Comparison of ENCODE assay signal across 8 cellular contexts in the genomic region with DNA sequence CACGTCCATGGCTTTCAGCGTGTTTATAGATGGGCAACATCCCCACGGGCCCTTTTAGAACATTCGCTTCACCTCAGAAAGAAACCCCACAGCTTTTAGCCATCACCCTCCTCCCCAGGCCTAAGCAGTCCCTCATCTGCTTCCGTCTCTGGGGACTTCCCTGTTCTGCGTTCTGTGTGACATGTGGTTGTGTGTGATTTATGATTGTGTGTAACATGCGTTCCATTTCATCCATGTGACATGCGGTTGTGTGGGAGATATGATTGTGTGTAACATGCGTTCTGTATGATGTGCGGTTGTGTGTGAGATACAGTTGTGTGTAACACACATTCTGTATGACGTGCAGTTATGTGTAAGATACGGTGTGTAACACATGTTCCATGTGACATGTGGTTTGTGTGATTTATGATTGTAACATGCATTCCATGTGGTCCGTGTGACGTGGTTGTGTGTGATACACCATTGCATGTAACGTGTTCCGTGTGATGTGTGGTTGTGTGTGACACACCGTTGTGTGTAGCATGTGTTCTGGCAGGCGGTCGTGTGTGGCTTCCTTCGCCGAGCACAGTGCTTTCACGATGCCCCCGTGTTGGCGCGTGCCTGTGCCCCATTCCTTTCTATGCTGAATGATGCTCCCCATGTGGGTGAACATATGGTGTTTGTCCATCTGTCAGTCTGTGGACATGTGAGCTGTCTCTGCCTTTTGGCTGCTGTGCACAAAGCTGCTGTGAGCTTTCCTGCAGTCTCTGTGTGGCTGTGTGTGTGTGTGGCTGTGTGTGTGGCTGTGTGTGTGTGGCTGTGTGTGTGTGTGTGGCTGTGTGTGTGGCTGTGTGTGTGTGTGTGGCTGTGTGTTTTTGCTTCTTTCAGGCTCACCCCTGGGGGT. TPM values are rescaled to one million over a fixed set of nuclear protein-coding genes. Genes with fewer than 3 reads are reported as not detected.
DNase-seq lines count a peak whose midpoint lies in the region; ATAC-seq and TF ChIP-seq lines count a peak whose summit lies in the region.

No MANE protein-coding gene starts in this region.

- H3K4me1 ChIP-seq in upper lobe of left lung (peaks cover 46 to 58% (median 53%) of the 10 kb centered on the region in 4 donors), A673 (ENCODE audit: insufficient read depth, low read length, poor library complexity, severe bottlenecking) (peaks cover 30% of the 10 kb centered on the region)

- CTCF ChIA-PET in A673 (lab: Charles Lee): interaction anchor here (0.7 kb wide), 1 partner anchor 51 kb away, joined by 4 read pairs; no protein-coding TSS in a partner anchor

- H3K27me3 ChIP-seq in layer of hippocampus (ENCODE audit: control insufficient read depth, insufficient read depth, low read length) (no peaks in the 10 kb centered on the region), upper lobe of left lung (no peaks in the 10 kb centered on the region), A673 (replicated peaks; ENCODE audit: insufficient read depth, low read depth, low read length, poor library complexity) (no peaks in the 10 kb centered on the region)

- WGBS in upper lobe of left lung, 2 donors: 72 to 83% methylated on average over 23 to 25 of the region's 25 CpGs

- no peaks in the 10 kb centered on the region for H3K9me3 Mint-ChIP-seq in activated T-cell treated with anti-CD3 and anti-CD28 coated beads, Interleukin-2, amount 50 U/mL, for 72 hours

- peak in 1 of 6 experiments; percentile 12 for TF ChIP-seq CTCF in upper lobe of left lung (IDR thresholded peaks at IDR 0.05)
- TF ChIP-seq CTCF in A673 (conservative IDR thresholded peaks at IDR 0.05; ENCODE audit: low read depth, low read length): no peak

- no peak overlapping the region for H3K4me3 ChIP-seq in upper lobe of left lung
- no peak overlapping the region for H3K4me3 ChIP-seq in A673 (ENCODE audit: low read depth, low read length, poor library complexity, severe bottlenecking)

- H3K36me3 ChIP-seq in upper lobe of left lung (peaks cover 0 to 9% (median 0%) of the 10 kb centered on the region in 4 donors), A673 (ENCODE audit: insufficient read depth, low read length, poor library complexity, severe bottlenecking) (no peaks in the 10 kb centered on the region)

- no peak for DNase-seq in activated T-cell treated with anti-CD3 and anti-CD28 coated beads, Interleukin-2, amount 50 U/mL, for 72 hours
- no peak for DNase-seq in activated T-cell treated with anti-CD3 and anti-CD28 coated beads, Interleukin-2, amount 50 U/mL, for 48 hours
- DNase-seq in RPMI8226 (peak; percentile 22), upper lobe of left lung (peak in 1 of 2 donors; percentile 36), A673 (ENCODE audit: low spot score) (no peak), kidney tubule cell (ENCODE audit: low spot score) (no peak)
- no peak for DNase-seq in effector CD4-positive, alpha-beta T cell

- H3K27me3 Mint-ChIP-seq in activated T-cell treated with anti-CD3 and anti-CD28 coated beads, Interleukin-2, amount 50 U/mL, for 72 hours (ENCODE audit: low read depth): no peaks in the 10 kb centered on the region

- BruUV-seq in A673 (replicated peaks; lab: Mats Ljungman, UMichigan): no TSS peak

- H3K27ac Mint-ChIP-seq in activated T-cell treated with anti-CD3 and anti-CD28 coated beads, Interleukin-2, amount 50 U/mL, for 72 hours: no peak overlapping the region

- ATAC-seq in activated T-cell treated with anti-CD3 and anti-CD28 coated beads, Interleukin-2, amount 50 U/mL, for 72 hours (replicated peaks in 1 of 2): peak; percentile 30 to 43
- peak in 1 of 2 donors; percentile 29 for ATAC-seq in upper lobe of left lung (ENCODE audit: low FRiP score in 2 of 2)

- TF ChIP-seq EP300 in upper lobe of left lung (IDR thresholded peaks at IDR 0.05): no peak

- POLR2A ChIA-PET in A673 (lab: Charles Lee; ENCODE audit: low non-redundant PET): no interaction called here

- H3K4me3 Mint-ChIP-seq in activated T-cell treated with anti-CD3 and anti-CD28 coated beads, Interleukin-2, amount 50 U/mL, for 72 hours: peak overlapping the region in 1 of 2 donors; percentile 20

- no peaks in the 10 kb centered on the region for H3K9me3 ChIP-seq in upper lobe of left lung
- no peaks in the 10 kb centered on the region for H3K9me3 ChIP-seq in A673 (ENCODE audit: low read depth, low read length, poor library complexity, severe bottlenecking)

- peak in 1 of 4 donors; percentile 40 for TF ChIP-seq POLR2A in upper lobe of left lung (IDR thresholded peaks at IDR 0.05)

- peaks cover 8% of the 10 kb centered on the region for H3K4me1 Mint-ChIP-seq in activated T-cell treated with anti-CD3 and anti-CD28 coated beads, Interleukin-2, amount 50 U/mL, for 72 hours (ENCODE audit: low read depth)

- intact Hi-C loops in A673 (cut with micrococcal nuclease; ENCODE audit: unreplicated experiment): no loop called here

- peak overlapping the region; percentile 87 for H3K27ac ChIP-seq in layer of hippocampus (ENCODE audit: low read depth, low read length)
- peak overlapping the region; percentile 91 to 98 (median 94) for H3K27ac ChIP-seq in upper lobe of left lung
- H3K27ac ChIP-seq in A673 (ENCODE audit: low read depth, low read length, poor library complexity, severe bottlenecking): no peak overlapping the region

- H3K36me3 Mint-ChIP-seq in activated T-cell treated with anti-CD3 and anti-CD28 coated beads, Interleukin-2, amount 50 U/mL, for 72 hours (ENCODE audit: insufficient read depth in 2 of 2): no peaks in the 10 kb centered on the region

RNA-seq across cellular contexts. Expression of gene PWWP2B, which starts 26.2 kb away (rescaled TPM):
- 1 to 10 TPM; 3.1 to 5.2 TPM for total RNA-seq in activated T-cell treated with anti-CD3 and anti-CD28 coated beads, Interleukin-2, amount 50 U/mL, for 72 hours
- 10 to 100 TPM; 20.2 to 54.4 (median 32.9) TPM for total RNA-seq in upper lobe of left lung
- total RNA-seq in A673 (2021): 18.6 and 21.2 TPM in 2 replicates
